21 cellular contexts compared by ENCODE assay signal in genomic region chr1:34759472-34760357, GRCh38. TPM values are rescaled to one million over a fixed set of nuclear protein-coding genes. Genes with fewer than 3 reads are reported as not detected.
A peak's percentile ranks its signal among the peaks of the same experiment; 100 is the strongest.
DNase-seq lines count a peak whose midpoint lies in the region; ATAC-seq and TF ChIP-seq lines count a peak whose summit lies in the region.
"Had no signal": no experiment of that assay in that cellular context is flagged by ENCODE, and none has a peak within 500 bp of the region (broad histone marks: within the 10 kb centered on the region; RNA-seq: fewer than 3 reads in every experiment).

Gene GJB4 (plus strand): TSS chr1:34759740. CDS start chr1:34761255, 1,515 bp downstream.

- no peak for TF ChIP-seq CTCF in neural crest cell (conservative IDR thresholded peaks at IDR 0.05)

- H3K4me3 Mint-ChIP-seq in neural crest cell, result no peak within 1 kb of the TSS
- H3K4me3 Mint-ChIP-seq: activated naive CD8-positive, alpha-beta T cell treated with anti-CD3 and anti-CD28 coated beads, Interleukin-2, amount 10 ng/mL, durations not matched to agents 7 days and 5 days; activated T-cell treated with anti-CD3 and anti-CD28 coated beads, Interleukin-2, amount 50 U/mL, for 4 hours had no signal

- peak within 1 kb of the TSS; percentile 43 for H3K27ac Mint-ChIP-seq in neural crest cell (ENCODE audit: unreplicated experiment)
- H3K27ac Mint-ChIP-seq: activated naive CD8-positive, alpha-beta T cell treated with anti-CD3 and anti-CD28 coated beads, Interleukin-2, amount 10 ng/mL, durations not matched to agents 7 days and 5 days had no signal

- H3K36me3 Mint-ChIP-seq in neural crest cell (ENCODE audit: low read depth), result no peaks in the 10 kb centered on the region
- H3K36me3 Mint-ChIP-seq: activated naive CD8-positive, alpha-beta T cell treated with anti-CD3 and anti-CD28 coated beads, Interleukin-2, amount 10 ng/mL, durations not matched to agents 7 days and 5 days had no signal

- H3K27me3 Mint-ChIP-seq in neural crest cell (ENCODE audit: low read depth), result peaks cover 15% of the 10 kb centered on the region
- H3K27me3 Mint-ChIP-seq: activated naive CD8-positive, alpha-beta T cell treated with anti-CD3 and anti-CD28 coated beads, Interleukin-2, amount 10 ng/mL, durations not matched to agents 7 days and 5 days had no signal

- peak; percentile 13 for DNase-seq in ELR (ENCODE audit: low read depth)
- DNase-seq in NCI-H69 (lab: John Stamatoyannopoulos, UW), result peak; percentile 64
- no peak for DNase-seq in neural crest cell (ENCODE audit: low read depth, low spot score)
- DNase-seq in stimulated activated CD4-positive, alpha-beta T cell treated with anti-CD3 and anti-CD28 coated beads, Interleukin-4, amount 100 ng/mL, for 4 hours, result no peak
- no peak for DNase-seq in D341Med (ENCODE audit: low spot score)
- DNase-seq: activated CD4-positive, alpha-beta T cell treated with anti-CD3 and anti-CD28 coated beads, Interleukin-2, amount 50 U/mL, for 4 hours; activated naive CD8-positive, alpha-beta T cell treated with anti-CD3 and anti-CD28 coated beads, Interleukin-2, amount 10 ng/mL, durations not matched to agents 7 days and 5 days; activated T-cell treated with anti-CD3 and anti-CD28 coated beads, Interleukin-2, amount 50 U/mL, for 4 hours; brain microvascular endothelial cell; EL; heart right ventricle; NCI-H1105; NCI-H2171 treated with DMSO at 0.1 percent for 48 hours; small intestine had no signal

- H3K4me1 Mint-ChIP-seq in neural crest cell, result no peaks in the 10 kb centered on the region
- H3K4me1 Mint-ChIP-seq: activated naive CD8-positive, alpha-beta T cell treated with anti-CD3 and anti-CD28 coated beads, Interleukin-2, amount 10 ng/mL, durations not matched to agents 7 days and 5 days had no signal

- peak; percentile 38 for ATAC-seq in esophagus mucosa
- no peak for ATAC-seq in HG03135 (IDR thresholded peaks at IDR 0.05; ENCODE audit: unreplicated experiment)
- no peak for ATAC-seq in GM18519 (IDR thresholded peaks at IDR 0.05; ENCODE audit: low FRiP score, unreplicated experiment)
- ATAC-seq: activated T-cell treated with anti-CD3 and anti-CD28 coated beads, Interleukin-2, amount 50 U/mL, for 4 hours; heart right ventricle had no signal

- no peaks in the 10 kb centered on the region for H3K9me3 Mint-ChIP-seq in neural crest cell
- H3K9me3 Mint-ChIP-seq: activated naive CD8-positive, alpha-beta T cell treated with anti-CD3 and anti-CD28 coated beads, Interleukin-2, amount 10 ng/mL, durations not matched to agents 7 days and 5 days; activated T-cell treated with anti-CD3 and anti-CD28 coated beads, Interleukin-2, amount 50 U/mL, for 4 hours had no signal

RNA-seq across cellular contexts. Expression of gene GJB4, which starts in this region (rescaled TPM):
- 1.4 TPM for total RNA-seq in esophagus mucosa
- total RNA-seq in neural crest cell, result not detected in 2 replicates
- total RNA-seq: activated naive CD8-positive, alpha-beta T cell treated with anti-CD3 and anti-CD28 coated beads, Interleukin-2, amount 10 ng/mL, durations not matched to agents 7 days and 5 days; activated T-cell treated with anti-CD3 and anti-CD28 coated beads, Interleukin-2, amount 50 U/mL, for 4 hours; dermis microvascular lymphatic vessel endothelial cell; fibroblast of lung; heart right ventricle; osteocyte; thoracic aorta had no signal

Comparison
In these comparisons a context has a peak if more than half of its experiments do, and no peak if none do; other contexts are left out.
1. DNase-seq: peak in ELR (single experiment) and NCI-H69 (single experiment); none in neural crest cell (single experiment), stimulated activated CD4-positive, alpha-beta T cell treated with anti-CD3 and anti-CD28 coated beads, Interleukin-4, amount 100 ng/mL, for 4 hours (0 of 2) and D341Med (single experiment).